Comparison of ENCODE assay signal across 25 cellular contexts in genomic region chr13:39998166-39998565, GRCh38.
DNase-seq lines count a peak whose midpoint lies in the region; ATAC-seq lines count a peak whose summit lies in the region.
"Had no signal": no experiment of that assay in that cellular context is flagged by ENCODE, and none has a peak within 500 bp of the region (broad histone marks: within the 10 kb centered on the region; RNA-seq: fewer than 3 reads in every experiment).

No MANE protein-coding gene starts in this region.

- no peaks in the 10 kb centered on the region for H3K27me3 Mint-ChIP-seq in activated naive CD8-positive, alpha-beta T cell
- H3K27me3 Mint-ChIP-seq in stimulated activated naive CD8-positive, alpha-beta T cell treated with anti-CD3 and anti-CD28 coated beads, Interleukin-15, amount 100 ng/mL, for 72 hours = no peaks in the 10 kb centered on the region
- H3K27me3 Mint-ChIP-seq: naive B cell had no signal

- H3K9me3 Mint-ChIP-seq in activated naive CD8-positive, alpha-beta T cell (ENCODE audit: low read depth) = no peaks in the 10 kb centered on the region
- H3K9me3 Mint-ChIP-seq in stimulated activated naive CD8-positive, alpha-beta T cell treated with anti-CD3 and anti-CD28 coated beads, Interleukin-15, amount 100 ng/mL, for 72 hours = no peaks in the 10 kb centered on the region
- H3K9me3 Mint-ChIP-seq: endodermal cell, GM23338, IgD-negative memory B cell had no signal

- no peaks in the 10 kb centered on the region for H3K36me3 Mint-ChIP-seq in activated naive CD8-positive, alpha-beta T cell
- H3K36me3 Mint-ChIP-seq: IgD-negative memory B cell, naive B cell had no signal

- peaks cover 32% of the 10 kb centered on the region for H3K4me1 Mint-ChIP-seq in activated naive CD8-positive, alpha-beta T cell (ENCODE audit: low read depth)
- peaks cover 22% of the 10 kb centered on the region for H3K4me1 Mint-ChIP-seq in stimulated activated naive CD8-positive, alpha-beta T cell treated with anti-CD3 and anti-CD28 coated beads, Interleukin-15, amount 100 ng/mL, for 72 hours
- H3K4me1 Mint-ChIP-seq: GM23338, IgD-negative memory B cell had no signal

- DNase-seq in stimulated activated CD4-positive, alpha-beta T cell treated with anti-CD3 and anti-CD28 coated beads, Interleukin-15, amount 100 ng/mL, for 48 hours (ENCODE audit: low read depth in 2 of 2) = peak; percentile 1 to 12
- DNase-seq in stimulated activated CD4-positive, alpha-beta T cell treated with anti-CD3 and anti-CD28 coated beads, Interleukin-4, amount 100 ng/mL, for 1 hour = no peak
- peak; percentile 5 to 13 for DNase-seq in Kasumi-1 (lab: John Stamatoyannopoulos, UW)
- DNase-seq in stimulated activated naive CD8-positive, alpha-beta T cell treated with anti-CD3 and anti-CD28 coated beads, Interleukin-15, amount 100 ng/mL, for 72 hours = peak; percentile 9 to 17
- no peak for DNase-seq in cerebellum (ENCODE audit: low spot score)
- DNase-seq in activated effector memory CD4-positive, alpha-beta T cell treated with anti-CD3 and anti-CD28 coated beads, Interleukin-2, amount 50 U/mL, for 16 hours = no peak
- DNase-seq: amniotic stem cell; cortex of kidney; endodermal cell; esophagus squamous epithelium; GF-D8; hypothalamus; left lung; naive B cell; NCI-H1417; NCI-H2081 treated with DMSO at 0.1 percent for 48 hours; NCI-H345; NCI-H774; RPMI8226; stimulated activated CD4-positive, alpha-beta T cell treated with anti-CD3 and anti-CD28 coated beads, Interleukin-4, amount 100 ng/mL, for 4 hours; stimulated activated naive CD4-positive, alpha-beta T cell treated with Interleukin-2 at 50 U/mL for 16 hours; tibial artery had no signal

- H3K27ac Mint-ChIP-seq in activated naive CD8-positive, alpha-beta T cell = peak overlapping the region; percentile 77
- H3K27ac Mint-ChIP-seq in stimulated activated naive CD8-positive, alpha-beta T cell treated with anti-CD3 and anti-CD28 coated beads, Interleukin-15, amount 100 ng/mL, for 72 hours = peak overlapping the region in 1 of 2 donors; percentile 17
- H3K27ac Mint-ChIP-seq: endodermal cell, GM23338, IgD-negative memory B cell had no signal

- H3K4me3 Mint-ChIP-seq in activated naive CD8-positive, alpha-beta T cell = peak overlapping the region; percentile 64
- peak overlapping the region; percentile 36 to 43 for H3K4me3 Mint-ChIP-seq in stimulated activated naive CD8-positive, alpha-beta T cell treated with anti-CD3 and anti-CD28 coated beads, Interleukin-15, amount 100 ng/mL, for 72 hours
- H3K4me3 Mint-ChIP-seq: endodermal cell, GM23338, IgD-negative memory B cell, naive B cell had no signal

- peak; percentile 95 for ATAC-seq in stimulated activated naive CD8-positive, alpha-beta T cell treated with anti-CD3 and anti-CD28 coated beads, Interleukin-15, amount 100 ng/mL, for 72 hours
- ATAC-seq: GM23338, left lung had no signal

Comparison
In these comparisons a context has a peak if more than half of its experiments do, and no peak if none do; other contexts are left out.
1. DNase-seq: peak in stimulated activated CD4-positive, alpha-beta T cell treated with anti-CD3 and anti-CD28 coated beads, Interleukin-15, amount 100 ng/mL, for 48 hours (2 of 2), Kasumi-1 (2 of 2) and stimulated activated naive CD8-positive, alpha-beta T cell treated with anti-CD3 and anti-CD28 coated beads, Interleukin-15, amount 100 ng/mL, for 72 hours (2 of 2); none in stimulated activated CD4-positive, alpha-beta T cell treated with anti-CD3 and anti-CD28 coated beads, Interleukin-4, amount 100 ng/mL, for 1 hour (single experiment), cerebellum (single experiment) and activated effector memory CD4-positive, alpha-beta T cell treated with anti-CD3 and anti-CD28 coated beads, Interleukin-2, amount 50 U/mL, for 16 hours (single experiment).